Comparison of ENCODE assay signal across 2 cellular contexts in genomic region chr5:89417990-89418820, GRCh38.
TF ChIP-seq lines count a peak whose summit lies in the region.

No MANE protein-coding gene starts in this region.

TF ChIP-seq in GM23338, 12 proteins besides CTCF, POLR2A, EP300 and RAD21 (continued from another document):
- TF ChIP-seq, protein P1, sequence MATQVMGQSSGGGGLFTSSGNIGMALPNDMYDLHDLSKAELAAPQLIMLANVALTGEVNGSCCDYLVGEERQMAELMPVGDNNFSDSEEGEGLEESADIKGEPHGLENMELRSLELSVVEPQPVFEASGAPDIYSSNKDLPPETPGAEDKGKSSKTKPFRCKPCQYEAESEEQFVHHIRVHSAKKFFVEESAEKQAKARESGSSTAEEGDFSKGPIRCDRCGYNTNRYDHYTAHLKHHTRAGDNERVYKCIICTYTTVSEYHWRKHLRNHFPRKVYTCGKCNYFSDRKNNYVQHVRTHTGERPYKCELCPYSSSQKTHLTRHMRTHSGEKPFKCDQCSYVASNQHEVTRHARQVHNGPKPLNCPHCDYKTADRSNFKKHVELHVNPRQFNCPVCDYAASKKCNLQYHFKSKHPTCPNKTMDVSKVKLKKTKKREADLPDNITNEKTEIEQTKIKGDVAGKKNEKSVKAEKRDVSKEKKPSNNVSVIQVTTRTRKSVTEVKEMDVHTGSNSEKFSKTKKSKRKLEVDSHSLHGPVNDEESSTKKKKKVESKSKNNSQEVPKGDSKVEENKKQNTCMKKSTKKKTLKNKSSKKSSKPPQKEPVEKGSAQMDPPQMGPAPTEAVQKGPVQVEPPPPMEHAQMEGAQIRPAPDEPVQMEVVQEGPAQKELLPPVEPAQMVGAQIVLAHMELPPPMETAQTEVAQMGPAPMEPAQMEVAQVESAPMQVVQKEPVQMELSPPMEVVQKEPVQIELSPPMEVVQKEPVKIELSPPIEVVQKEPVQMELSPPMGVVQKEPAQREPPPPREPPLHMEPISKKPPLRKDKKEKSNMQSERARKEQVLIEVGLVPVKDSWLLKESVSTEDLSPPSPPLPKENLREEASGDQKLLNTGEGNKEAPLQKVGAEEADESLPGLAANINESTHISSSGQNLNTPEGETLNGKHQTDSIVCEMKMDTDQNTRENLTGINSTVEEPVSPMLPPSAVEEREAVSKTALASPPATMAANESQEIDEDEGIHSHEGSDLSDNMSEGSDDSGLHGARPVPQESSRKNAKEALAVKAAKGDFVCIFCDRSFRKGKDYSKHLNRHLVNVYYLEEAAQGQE (IDR thresholded peaks at IDR 0.05; ENCODE audit: unreplicated experiment), result no peak
- TF ChIP-seq STAT1 (IDR thresholded peaks at IDR 0.05; ENCODE audit: unreplicated experiment), result no peak
- no peak for TF ChIP-seq ZNF331 (CRISPR knock-in tag; IDR thresholded peaks at IDR 0.05; ENCODE audit: low read depth)
- TF ChIP-seq ZNF114 (CRISPR knock-in tag; IDR thresholded peaks at IDR 0.05), result no peak
- no peak for TF ChIP-seq NANOG (IDR thresholded peaks at IDR 0.05; ENCODE audit: borderline replicate concordance)
- TF ChIP-seq, protein P2, sequence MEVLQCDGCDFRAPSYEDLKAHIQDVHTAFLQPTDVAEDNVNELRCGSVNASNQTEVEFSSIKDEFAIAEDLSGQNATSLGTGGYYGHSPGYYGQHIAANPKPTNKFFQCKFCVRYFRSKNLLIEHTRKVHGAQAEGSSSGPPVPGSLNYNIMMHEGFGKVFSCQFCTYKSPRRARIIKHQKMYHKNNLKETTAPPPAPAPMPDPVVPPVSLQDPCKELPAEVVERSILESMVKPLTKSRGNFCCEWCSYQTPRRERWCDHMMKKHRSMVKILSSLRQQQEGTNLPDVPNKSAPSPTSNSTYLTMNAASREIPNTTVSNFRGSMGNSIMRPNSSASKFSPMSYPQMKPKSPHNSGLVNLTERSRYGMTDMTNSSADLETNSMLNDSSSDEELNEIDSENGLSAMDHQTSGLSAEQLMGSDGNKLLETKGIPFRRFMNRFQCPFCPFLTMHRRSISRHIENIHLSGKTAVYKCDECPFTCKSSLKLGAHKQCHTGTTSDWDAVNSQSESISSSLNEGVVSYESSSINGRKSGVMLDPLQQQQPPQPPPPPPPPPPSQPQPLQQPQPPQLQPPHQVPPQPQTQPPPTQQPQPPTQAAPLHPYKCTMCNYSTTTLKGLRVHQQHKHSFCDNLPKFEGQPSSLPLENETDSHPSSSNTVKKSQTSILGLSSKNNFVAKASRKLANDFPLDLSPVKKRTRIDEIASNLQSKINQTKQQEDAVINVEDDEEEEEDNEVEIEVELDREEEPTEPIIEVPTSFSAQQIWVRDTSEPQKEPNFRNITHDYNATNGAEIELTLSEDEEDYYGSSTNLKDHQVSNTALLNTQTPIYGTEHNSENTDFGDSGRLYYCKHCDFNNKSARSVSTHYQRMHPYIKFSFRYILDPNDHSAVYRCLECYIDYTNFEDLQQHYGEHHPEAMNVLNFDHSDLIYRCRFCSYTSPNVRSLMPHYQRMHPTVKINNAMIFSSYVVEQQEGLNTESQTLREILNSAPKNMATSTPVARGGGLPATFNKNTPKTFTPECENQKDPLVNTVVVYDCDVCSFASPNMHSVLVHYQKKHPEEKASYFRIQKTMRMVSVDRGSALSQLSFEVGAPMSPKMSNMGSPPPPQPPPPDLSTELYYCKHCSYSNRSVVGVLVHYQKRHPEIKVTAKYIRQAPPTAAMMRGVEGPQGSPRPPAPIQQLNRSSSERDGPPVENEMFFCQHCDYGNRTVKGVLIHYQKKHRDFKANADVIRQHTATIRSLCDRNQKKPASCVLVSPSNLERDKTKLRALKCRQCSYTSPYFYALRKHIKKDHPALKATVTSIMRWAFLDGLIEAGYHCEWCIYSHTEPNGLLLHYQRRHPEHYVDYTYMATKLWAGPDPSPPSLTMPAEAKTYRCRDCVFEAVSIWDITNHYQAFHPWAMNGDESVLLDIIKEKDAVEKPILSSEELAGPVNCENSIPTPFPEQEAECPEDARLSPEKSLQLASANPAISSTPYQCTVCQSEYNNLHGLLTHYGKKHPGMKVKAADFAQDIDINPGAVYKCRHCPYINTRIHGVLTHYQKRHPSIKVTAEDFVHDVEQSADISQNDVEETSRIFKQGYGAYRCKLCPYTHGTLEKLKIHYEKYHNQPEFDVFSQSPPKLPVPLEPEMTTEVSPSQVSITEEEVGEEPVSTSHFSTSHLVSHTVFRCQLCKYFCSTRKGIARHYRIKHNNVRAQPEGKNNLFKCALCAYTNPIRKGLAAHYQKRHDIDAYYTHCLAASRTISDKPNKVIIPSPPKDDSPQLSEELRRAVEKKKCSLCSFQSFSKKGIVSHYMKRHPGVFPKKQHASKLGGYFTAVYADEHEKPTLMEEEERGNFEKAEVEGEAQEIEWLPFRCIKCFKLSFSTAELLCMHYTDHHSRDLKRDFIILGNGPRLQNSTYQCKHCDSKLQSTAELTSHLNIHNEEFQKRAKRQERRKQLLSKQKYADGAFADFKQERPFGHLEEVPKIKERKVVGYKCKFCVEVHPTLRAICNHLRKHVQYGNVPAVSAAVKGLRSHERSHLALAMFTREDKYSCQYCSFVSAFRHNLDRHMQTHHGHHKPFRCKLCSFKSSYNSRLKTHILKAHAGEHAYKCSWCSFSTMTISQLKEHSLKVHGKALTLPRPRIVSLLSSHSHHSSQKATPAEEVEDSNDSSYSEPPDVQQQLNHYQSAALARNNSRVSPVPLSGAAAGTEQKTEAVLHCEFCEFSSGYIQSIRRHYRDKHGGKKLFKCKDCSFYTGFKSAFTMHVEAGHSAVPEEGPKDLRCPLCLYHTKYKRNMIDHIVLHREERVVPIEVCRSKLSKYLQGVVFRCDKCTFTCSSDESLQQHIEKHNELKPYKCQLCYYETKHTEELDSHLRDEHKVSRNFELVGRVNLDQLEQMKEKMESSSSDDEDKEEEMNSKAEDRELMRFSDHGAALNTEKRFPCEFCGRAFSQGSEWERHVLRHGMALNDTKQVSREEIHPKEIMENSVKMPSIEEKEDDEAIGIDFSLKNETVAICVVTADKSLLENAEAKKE (CRISPR knock-in tag; IDR thresholded peaks at IDR 0.05), result no peak
- no peak for TF ChIP-seq POLR2AphosphoS5 (IDR thresholded peaks at IDR 0.05; ENCODE audit: low read depth)
- TF ChIP-seq EZH2phosphoT487 (IDR thresholded peaks at IDR 0.05; ENCODE audit: unreplicated experiment), result no peak
- TF ChIP-seq ETS1 (IDR thresholded peaks at IDR 0.05), result no peak
- no peak for TF ChIP-seq JUNB (IDR thresholded peaks at IDR 0.05; ENCODE audit: unreplicated experiment)

TF ChIP-seq in H1, 55 proteins besides CTCF, POLR2A, EP300 and RAD21 (continued from another document):
- TF ChIP-seq SAP30 (IDR thresholded peaks at IDR 0.05; ENCODE audit: insufficient read depth, insufficient replicate concordance, low read length) (no peak), SUZ12 (IDR thresholded peaks at IDR 0.05; ENCODE audit: low read length) (no peak), SP4 (IDR thresholded peaks at IDR 0.05; ENCODE audit: low read length) (no peak), RXRA (IDR thresholded peaks at IDR 0.05; ENCODE audit: insufficient read depth, low read depth, low read length) (no peak), NANOG (IDR thresholded peaks at IDR 0.05; ENCODE audit: insufficient read depth, low read depth, low read length, poor library complexity, severe bottlenecking) (no peak), POU5F1 (IDR thresholded peaks at IDR 0.05; ENCODE audit: low read depth, low read length) (no peak), CHD7 (IDR thresholded peaks at IDR 0.05; ENCODE audit: insufficient replicate concordance, low read length) (no peak)
TF ChIP-seq in H1: peak in this region for 0.
